ENCODE assay signal across 27 cellular contexts in the genomic region with DNA sequence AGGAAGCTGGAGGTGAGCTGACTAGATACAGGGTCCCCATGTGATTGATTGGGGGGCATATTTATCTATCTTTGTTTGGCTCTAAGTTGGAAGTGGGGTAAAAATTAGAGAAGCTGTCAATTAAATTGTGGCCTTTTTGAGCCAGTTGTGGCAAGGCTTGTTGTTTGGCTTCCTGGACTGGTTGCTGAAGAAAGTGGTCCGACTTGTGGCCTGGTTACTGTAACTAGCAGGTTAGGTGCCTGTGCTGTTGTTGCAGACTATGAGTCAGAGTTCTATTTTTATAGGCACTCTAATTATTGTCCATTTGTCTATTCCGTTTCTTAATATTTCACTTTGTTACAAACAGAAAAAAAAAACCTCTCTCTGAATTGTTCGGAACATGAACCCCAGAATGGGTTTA.
DNase-seq lines count a peak whose midpoint lies in the region; FAIRE-seq and TF ChIP-seq lines count a peak whose summit lies in the region.
"Had no signal": no experiment of that assay in that cellular context is flagged by ENCODE, and none has a peak within 500 bp of the region (broad histone marks: within the 10 kb centered on the region; RNA-seq: fewer than 3 reads in every experiment).

No MANE protein-coding gene starts in this region.

- H3K9me3 Mint-ChIP-seq in nephron progenitor cell = peaks cover 13% of the 10 kb centered on the region

- peak overlapping the region; percentile 49 for H3K27ac Mint-ChIP-seq in nephron progenitor cell
- H3K27ac Mint-ChIP-seq: CD14-positive monocyte; CD4-positive, alpha-beta T cell; CD8-positive, alpha-beta memory T cell had no signal

- no peaks in the 10 kb centered on the region for H4K20me1 ChIP-seq in OCI-LY3 (ENCODE audit: insufficient read depth, low read length)
- H4K20me1 ChIP-seq: BLaER1 treated with 17β-estradiol and CSF1 and Interleukin-3, amounts not matched to agents 10 nM and 100 nM had no signal

- FAIRE-seq in urothelium cell line (lab: Jason Lieb, UNC) = no peak
- FAIRE-seq: A549, D721Med, GM12878, GM19239, H1 had no signal

- TF ChIP-seq CTCF in OCI-LY3 (IDR thresholded peaks at IDR 0.05; ENCODE audit: low read depth, low read length) (no peak), nephron progenitor cell (IDR thresholded peaks at IDR 0.05) (no peak)

- H3K79me2 ChIP-seq in OCI-LY3 (ENCODE audit: low read length) = no peaks in the 10 kb centered on the region

- peak overlapping the region; percentile 98 for H3K27ac ChIP-seq in OCI-LY3 (ENCODE audit: low read length)
- H3K27ac ChIP-seq: A549; BLaER1 treated with 17β-estradiol and CSF1 and Interleukin-3, amounts not matched to agents 10 nM and 100 nM; GM23248 had no signal

- no peak overlapping the region for H3K4me3 Mint-ChIP-seq in nephron progenitor cell
- H3K4me3 Mint-ChIP-seq: CD14-positive monocyte; CD4-positive, alpha-beta T cell; CD8-positive, alpha-beta memory T cell had no signal

- H3K9me3 ChIP-seq in OCI-LY3 (ENCODE audit: insufficient read depth, low read length) = peaks cover 13% of the 10 kb centered on the region; the same call in 1 of the 2 replicates
- H3K9me3 ChIP-seq: BE2C had no signal

- H3K27me3 Mint-ChIP-seq in nephron progenitor cell (ENCODE audit: low read depth, poor library complexity) = no peaks in the 10 kb centered on the region
- H3K27me3 Mint-ChIP-seq: CD4-positive, alpha-beta T cell had no signal

- H2AFZ ChIP-seq in OCI-LY3 (ENCODE audit: low read depth, low read length) = no peak overlapping the region
- H2AFZ ChIP-seq: GM23248 had no signal

- peak overlapping the region; percentile 99 for H3K9ac ChIP-seq in OCI-LY3 (ENCODE audit: low read length)
- H3K9ac ChIP-seq: BLaER1 treated with 17β-estradiol and CSF1 and Interleukin-3, amounts not matched to agents 10 nM and 100 nM; GM23248 had no signal

- H3K4me2 ChIP-seq in OCI-LY3 (ENCODE audit: low read length) = peak overlapping the region; percentile 87
- H3K4me2 ChIP-seq: A549; BLaER1 treated with 17β-estradiol and CSF1 and Interleukin-3, amounts not matched to agents 10 nM and 100 nM had no signal

- H3K4me3 ChIP-seq in OCI-LY3 (ENCODE audit: low read length) = no peak overlapping the region
- H3K4me3 ChIP-seq: A549; BLaER1 treated with 17β-estradiol and CSF1 and Interleukin-3, amounts not matched to agents 10 nM and 100 nM; GM12878; GM23248 had no signal

- H3K36me3 Mint-ChIP-seq in nephron progenitor cell (ENCODE audit: low read depth) = no peaks in the 10 kb centered on the region
- H3K36me3 Mint-ChIP-seq: CD14-positive monocyte; CD8-positive, alpha-beta memory T cell had no signal

- H3K36me3 ChIP-seq in OCI-LY3 (replicated peaks; ENCODE audit: low read depth, low read length) = peaks cover 12% of the 10 kb centered on the region
- H3K36me3 ChIP-seq: BE2C; BLaER1 treated with 17β-estradiol and CSF1 and Interleukin-3, amounts not matched to agents 10 nM and 100 nM had no signal

- H3K27me3 ChIP-seq in OCI-LY3 (ENCODE audit: low read depth, low read length) = no peaks in the 10 kb centered on the region
- H3K27me3 ChIP-seq: BE2C; BLaER1 treated with 17β-estradiol and CSF1 and Interleukin-3, amounts not matched to agents 10 nM and 100 nM had no signal

- peaks cover 76% of the 10 kb centered on the region for H3K4me1 ChIP-seq in OCI-LY3 (ENCODE audit: low read length)
- H3K4me1 ChIP-seq: A549; BE2C; BLaER1 treated with 17β-estradiol and CSF1 and Interleukin-3, amounts not matched to agents 10 nM and 100 nM had no signal

- H3K4me1 Mint-ChIP-seq in nephron progenitor cell = peaks cover 24% of the 10 kb centered on the region
- H3K4me1 Mint-ChIP-seq: CD14-positive monocyte; CD8-positive, alpha-beta memory T cell had no signal

- DNase-seq in HT1080 (ENCODE audit: low read depth) = peak; percentile 5
- DNase-seq in nephron progenitor cell = no peak
- peak; percentile 7 for DNase-seq in urothelium cell line (ENCODE audit: low spot score)
- DNase-seq in NCI-H524 (lab: John Stamatoyannopoulos, UW) = no peak
- no peak for DNase-seq in NCI-H69 (lab: John Stamatoyannopoulos, UW)
- no peak for DNase-seq in stimulated activated CD4-positive, alpha-beta T cell treated with anti-CD3 and anti-CD28 coated beads, Interleukin-4, amount 100 ng/mL, for 4 hours
- DNase-seq: 8988T; ACHN; AML-193; BE2C; CD4-positive, alpha-beta T cell; CD8-positive, alpha-beta memory T cell; DMS 273 treated with DMSO at 0.1 percent for 48 hours; DMS79; EL; GDM1; GM23248; H7; HCEC 1CT had no signal

Comparison
In these comparisons a context has a peak if more than half of its experiments do, and no peak if none do; other contexts are left out.
1. DNase-seq: peak in HT1080 (single experiment) and urothelium cell line (single experiment); none in nephron progenitor cell (single experiment), NCI-H524 (0 of 2), NCI-H69 (single experiment) and stimulated activated CD4-positive, alpha-beta T cell treated with anti-CD3 and anti-CD28 coated beads, Interleukin-4, amount 100 ng/mL, for 4 hours (0 of 2).